In genomic region chr14:68408680-68409079, GRCh38 we compare ENCODE assay signal across 13 cellular contexts.
A peak's percentile ranks its signal among the peaks of the same experiment; 100 is the strongest.
DNase-seq lines count a peak whose midpoint lies in the region; ATAC-seq, FAIRE-seq and TF ChIP-seq lines count a peak whose summit lies in the region.
"Had no signal": no experiment of that assay in that cellular context is flagged by ENCODE, and none has a peak within 500 bp of the region (broad histone marks: within the 10 kb centered on the region; RNA-seq: fewer than 3 reads in every experiment).

No MANE protein-coding gene starts in this region.

- no peak overlapping the region for H3K4me3 Mint-ChIP-seq in naive thymus-derived CD4-positive, alpha-beta T cell
- H3K4me3 Mint-ChIP-seq: neural crest cell had no signal

- no TSS peak for BruUV-seq in K562 (replicated peaks; lab: Mats Ljungman, UMichigan)

- ATAC-seq in K562 (peak; percentile 70; the same call in 2 of the 3 replicates), HG02623 (IDR thresholded peaks at IDR 0.05; ENCODE audit: unreplicated experiment) (no peak), HG03432 (IDR thresholded peaks at IDR 0.05; ENCODE audit: unreplicated experiment) (no peak)
- ATAC-seq in naive thymus-derived CD4-positive, alpha-beta T cell, result peak; percentile 58

- peak overlapping the region in 2 of 9 donors; percentile 43 to 60 for H3K27ac Mint-ChIP-seq in naive thymus-derived CD4-positive, alpha-beta T cell

- H3K4me1 ChIP-seq in K562 (replicated peaks in 1 of 2; ENCODE audit: control insufficient read depth in 2 of 2, insufficient read depth in 2 of 2, low read length in 2 of 2), result peaks cover 0 to 13% of the 10 kb centered on the region in 2 experiments; a peak in 4 of 5 replicates
- peaks cover 5 to 19% of the 10 kb centered on the region in 2 donors for H3K4me1 ChIP-seq in naive thymus-derived CD4-positive, alpha-beta T cell (ENCODE audit: control insufficient read depth in 2 of 2, insufficient read depth in 2 of 2, low read length in 2 of 2)

- 76% methylated on average over 4 of the region's 4 CpGs for WGBS in K562 (ENCODE audit: insufficient coverage, low coverage, missing lambda C conversion rate)

- no peaks in the 10 kb centered on the region for H3K9me3 ChIP-seq in K562 (replicated peaks; ENCODE audit: control insufficient read depth, insufficient read depth, low read depth, low read length)
- H3K9me3 ChIP-seq in naive thymus-derived CD4-positive, alpha-beta T cell (ENCODE audit: control insufficient read depth in 2 of 3, low read length in 3 of 3), result no peaks in the 10 kb centered on the region

- CTCF ChIA-PET in K562 (lab: Yijun Ruan, JAX; ENCODE audit: low intra/inter-chr PET ratio), result no interaction called here
- CTCF ChIA-PET in naive thymus-derived CD4-positive, alpha-beta T cell (lab: Charles Lee), result interaction anchor here (0.7 to 2.0 kb wide), 7 partner anchors 98 to 381 kb away, joined by 3 to 15 read pairs (median 4); no protein-coding TSS in a partner anchor

- POLR2A ChIA-PET in K562 (lab: Yijun Ruan, JAX), result interaction anchor here (0.6 kb wide), 2 partner anchors 282 to 1262 kb away, joined by 3 read pairs; no protein-coding TSS in a partner anchor
- POLR2A ChIA-PET in naive thymus-derived CD4-positive, alpha-beta T cell (lab: Charles Lee), result interaction anchor here (0.6 to 1.8 kb wide), 5 partner anchors 8 to 156 kb away, joined by 3 to 6 read pairs (median 4); no protein-coding TSS in a partner anchor

- no peak for TF ChIP-seq EP300 in K562 (IDR thresholded peaks at IDR 0.05; ENCODE audit: low read length)

- TF ChIP-seq RAD21 in K562 (CRISPR knock-in tag; conservative IDR thresholded peaks at IDR 0.05 in 1 of 2, IDR thresholded peaks at IDR 0.05 in 1 of 2), result peak; percentile 26 to 55; a peak in 3 of 4 replicates

- in situ Hi-C loops in K562 (cut with MboI), result no loop called here

- H3K4me1 Mint-ChIP-seq in naive thymus-derived CD4-positive, alpha-beta T cell, result peaks cover 24 to 43% (median 39%) of the 10 kb centered on the region in 7 donors

- no peak for TF ChIP-seq POLR2A in K562 (conservative IDR thresholded peaks at IDR 0.05)

- TF ChIP-seq CTCF in LNCaP clone FGC (IDR thresholded peaks at IDR 0.05; ENCODE audit: control insufficient read depth, extremely low read depth, insufficient read depth) (0 out of 2 replicates have a peak, but pooled peaks have one; percentile 4), K562 (IDR thresholded peaks at IDR 0.05 in 2 of 3, conservative IDR thresholded peaks at IDR 0.05 in 1 of 3; ENCODE audit: insufficient read depth in 2 of 3, low read depth in 1 of 3, low read length in 3 of 3) (peak in 2 of 3 experiments; percentile 27 to 39; a peak in 3 of 6 replicates)

- DNase-seq in EH (ENCODE audit: low read depth), result peak; percentile 50
- no peak for DNase-seq in LNCaP clone FGC (ENCODE audit: low read depth)
- DNase-seq in K562 (ENCODE audit: extremely low read depth in 1 of 4, low spot score in 3 of 4), result no peak
- DNase-seq in naive thymus-derived CD4-positive, alpha-beta T cell, result peak in 4 of 9 donors; percentile 9 to 27 (median 10)
- DNase-seq in cerebellum (ENCODE audit: low spot score), result no peak
- no peak for DNase-seq in hepatic stellate cell (ENCODE audit: low spot score)
- DNase-seq: activated CD4-positive, alpha-beta T cell treated with anti-CD3 and anti-CD28 coated beads for 1 hour; hippocampal formation; NCI-H446 treated with DMSO at 0.1 percent for 48 hours; stimulated activated CD4-positive, alpha-beta T cell treated with anti-CD3 and anti-CD28 coated beads, Interleukin-4, amount 100 ng/mL, for 24 hours had no signal

- H2AFZ ChIP-seq in K562 (ENCODE audit: low read depth, low read length), result no peak overlapping the region

- no peaks in the 10 kb centered on the region for H3K27me3 ChIP-seq in K562 (ENCODE audit: control insufficient read depth in 2 of 2, insufficient read depth in 2 of 2, low read length in 2 of 2)
- no peaks in the 10 kb centered on the region for H3K27me3 ChIP-seq in naive thymus-derived CD4-positive, alpha-beta T cell (ENCODE audit: control insufficient read depth in 2 of 2, insufficient read depth in 2 of 2, low read length in 2 of 2)

- no peak overlapping the region for H3K4me3 ChIP-seq in LNCaP clone FGC (ENCODE audit: low read depth, low read length)
- no peak overlapping the region for H3K4me3 ChIP-seq in K562
- no peak overlapping the region for H3K4me3 ChIP-seq in naive thymus-derived CD4-positive, alpha-beta T cell (ENCODE audit: low read length)

- intact Hi-C loops in K562 (cut with micrococcal nuclease), result loop anchor here (10.0 kb wide), 1 partner anchor 114 kb away; no protein-coding TSS in a partner anchor
- intact Hi-C loops in naive thymus-derived CD4-positive, alpha-beta T cell (cut with micrococcal nuclease), result loop anchor here (1.0 to 2.0 kb wide), 4 partner anchors 157 to 408 kb away; no protein-coding TSS in a partner anchor

- H3K9me1 ChIP-seq in K562 (ENCODE audit: control insufficient read depth, insufficient read depth, low read length), result no peaks in the 10 kb centered on the region

- no peak overlapping the region for H3K27ac ChIP-seq in K562 (ENCODE audit: extremely low read depth, low read depth, low read length)
- H3K27ac ChIP-seq in naive thymus-derived CD4-positive, alpha-beta T cell (ENCODE audit: low read depth, low read length), result no peak overlapping the region

- H3K36me3 Mint-ChIP-seq in naive thymus-derived CD4-positive, alpha-beta T cell, result peaks cover 0 to 4% (median 2%) of the 10 kb centered on the region in 5 donors

- FAIRE-seq in K562 (lab: Jason Lieb, UNC), result no peak

- no peaks in the 10 kb centered on the region for H3K9me3 Mint-ChIP-seq in naive thymus-derived CD4-positive, alpha-beta T cell
- H3K9me3 Mint-ChIP-seq: neural crest cell had no signal

- no peak overlapping the region for H3K9ac ChIP-seq in K562 (ENCODE audit: insufficient read depth in 1 of 2, low read depth in 2 of 2, low read length in 2 of 2)

- no peaks in the 10 kb centered on the region for H3K79me2 ChIP-seq in K562 (ENCODE audit: control insufficient read depth, insufficient read depth, low read length)

- H3K4me2 ChIP-seq in K562 (ENCODE audit: insufficient read depth, low read length), result no peak overlapping the region

- no peaks in the 10 kb centered on the region for H4K20me1 ChIP-seq in K562 (replicated peaks; ENCODE audit: control insufficient read depth, insufficient read depth, low read length)

- no peaks in the 10 kb centered on the region for H3K27me3 Mint-ChIP-seq in naive thymus-derived CD4-positive, alpha-beta T cell

- H3K36me3 ChIP-seq in K562 (ENCODE audit: control insufficient read depth, insufficient read depth, low read length), result no peaks in the 10 kb centered on the region
- no peaks in the 10 kb centered on the region for H3K36me3 ChIP-seq in naive thymus-derived CD4-positive, alpha-beta T cell (ENCODE audit: control insufficient read depth in 2 of 3, insufficient read depth in 3 of 3, low read length in 3 of 3)

TF ChIP-seq in K562, 482 proteins besides CTCF, POLR2A, EP300 and RAD21:
- TF ChIP-seq NCOA2 (IDR thresholded peaks at IDR 0.05; ENCODE audit: partially characterized antibody in 2 of 2) (no peak), ZBTB26 (CRISPR knock-in tag; IDR thresholded peaks at IDR 0.05) (no peak), TEAD4 (IDR thresholded peaks at IDR 0.05; ENCODE audit: low read length) (no peak), TEAD4 (CRISPR knock-in tag; IDR thresholded peaks at IDR 0.05; ENCODE audit: borderline replicate concordance) (no peak), TGIF2 (CRISPR knock-in tag; IDR thresholded peaks at IDR 0.05) (no peak), NRF1 (conservative IDR thresholded peaks at IDR 0.05 in 1 of 2, IDR thresholded peaks at IDR 0.05 in 1 of 2) (no peak), MAFG (tag; conservative IDR thresholded peaks at IDR 0.05) (no peak), E2F6 (IDR thresholded peaks at IDR 0.05; ENCODE audit: borderline replicate concordance in 1 of 2, extremely low read depth in 1 of 2, insufficient read depth in 1 of 2, insufficient read length in 1 of 2, low read depth in 1 of 2, low read length in 1 of 2, poor library complexity in 1 of 2, severe bottlenecking in 1 of 2) (no peak), RCOR1 (IDR thresholded peaks at IDR 0.05; ENCODE audit: borderline replicate concordance in 1 of 2, low read depth in 2 of 2, low read length in 2 of 2) (no peak), ZNF175 (CRISPR knock-in tag; IDR thresholded peaks at IDR 0.05; ENCODE audit: low read depth) (no peak), CBX8 (IDR thresholded peaks at IDR 0.05; ENCODE audit: borderline replicate concordance, extremely low read depth, low read depth, low read length, poor library complexity, severe bottlenecking) (no peak), ZFP1 (CRISPR knock-in tag; IDR thresholded peaks at IDR 0.05) (no peak)

Comparison
In these comparisons a context has a peak if more than half of its experiments do, and no peak if none do; other contexts are left out.
1. ATAC-seq: peak in K562 (single experiment) and naive thymus-derived CD4-positive, alpha-beta T cell (single experiment); none in HG02623 (single experiment) and HG03432 (single experiment).